6 cellular contexts compared by ENCODE assay signal in genomic region chr22:39072581-39072981, GRCh38. TPM values are rescaled to one million over a fixed set of nuclear protein-coding genes. Genes with fewer than 3 reads are reported as not detected.
"Had no signal": no experiment of that assay in that cellular context is flagged by ENCODE, and none has a peak within 500 bp of the region (broad histone marks: within the 10 kb centered on the region; RNA-seq: fewer than 3 reads in every experiment).

No MANE protein-coding gene starts in this region.

RNA-seq across cellular contexts. Expression of gene APOBEC3H, which starts 24.5 kb away (rescaled TPM):
- total RNA-seq: ascending aorta, lower leg skin, occipital lobe, progenitor cell of endocrine pancreas, skeletal muscle tissue had no signal

RNA-seq across cellular contexts. Expression of gene APOBEC3D, which starts 51.7 kb away (rescaled TPM):
- total RNA-seq: foreskin keratinocyte had no signal
